In the genomic region with DNA sequence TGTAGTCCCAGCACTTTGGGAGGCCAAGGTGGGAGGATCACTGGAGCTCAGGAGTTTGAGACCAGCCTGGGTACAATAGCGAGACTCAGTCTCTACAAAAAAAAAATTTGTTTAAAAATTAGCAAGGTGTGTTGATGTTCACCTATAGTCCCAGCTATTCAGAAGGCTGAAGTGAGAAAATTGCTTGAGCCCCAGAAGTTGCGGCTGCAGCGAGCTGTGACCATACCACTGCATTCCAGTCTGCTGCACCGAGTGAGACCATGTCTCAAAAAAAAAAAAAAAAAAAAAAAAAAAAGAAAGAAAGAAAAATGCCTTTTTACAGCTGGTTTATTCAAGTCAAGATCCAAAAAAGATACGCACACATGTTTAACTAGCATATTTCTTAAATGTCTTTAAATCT, we compare ENCODE assay signal across 20 cellular contexts. TPM values are rescaled to one million over a fixed set of nuclear protein-coding genes. Genes with fewer than 3 reads are reported as not detected.
"Had no signal": no experiment of that assay in that cellular context is flagged by ENCODE, and none has a peak within 500 bp of the region (broad histone marks: within the 10 kb centered on the region; RNA-seq: fewer than 3 reads in every experiment).

No MANE protein-coding gene starts in this region.

- H3K27me3 ChIP-seq: MG63 had no signal

- H3K9me3 ChIP-seq: SK-N-SH had no signal

- H3K4me3 ChIP-seq: MG63 had no signal

- H3K27ac ChIP-seq: HL-60 had no signal

- H3K9ac ChIP-seq: SK-N-SH had no signal

- DNase-seq: KBM-7, MG63, NCI-H1092 treated with DMSO at 0.1 percent for 48 hours, NCI-H1436, NCI-H187, NCI-H2029, NCI-H2081 treated with DMSO at 0.1 percent for 48 hours, NCI-H2171, NCI-H226, NCI-H446, NCI-H510A, NCI-H524 treated with DMSO at 0.1 percent for 48 hours, NCI-H69, NCI-H774, PC-3, SK-N-SH, SW 1271 had no signal

RNA-seq across cellular contexts. Expression of gene MUC20, which starts 17.0 kb away (rescaled TPM):
- total RNA-seq: RPMI7951, SK-MEL-5 had no signal
